Comparison of ENCODE assay signal across 13 cellular contexts in the genomic region with DNA sequence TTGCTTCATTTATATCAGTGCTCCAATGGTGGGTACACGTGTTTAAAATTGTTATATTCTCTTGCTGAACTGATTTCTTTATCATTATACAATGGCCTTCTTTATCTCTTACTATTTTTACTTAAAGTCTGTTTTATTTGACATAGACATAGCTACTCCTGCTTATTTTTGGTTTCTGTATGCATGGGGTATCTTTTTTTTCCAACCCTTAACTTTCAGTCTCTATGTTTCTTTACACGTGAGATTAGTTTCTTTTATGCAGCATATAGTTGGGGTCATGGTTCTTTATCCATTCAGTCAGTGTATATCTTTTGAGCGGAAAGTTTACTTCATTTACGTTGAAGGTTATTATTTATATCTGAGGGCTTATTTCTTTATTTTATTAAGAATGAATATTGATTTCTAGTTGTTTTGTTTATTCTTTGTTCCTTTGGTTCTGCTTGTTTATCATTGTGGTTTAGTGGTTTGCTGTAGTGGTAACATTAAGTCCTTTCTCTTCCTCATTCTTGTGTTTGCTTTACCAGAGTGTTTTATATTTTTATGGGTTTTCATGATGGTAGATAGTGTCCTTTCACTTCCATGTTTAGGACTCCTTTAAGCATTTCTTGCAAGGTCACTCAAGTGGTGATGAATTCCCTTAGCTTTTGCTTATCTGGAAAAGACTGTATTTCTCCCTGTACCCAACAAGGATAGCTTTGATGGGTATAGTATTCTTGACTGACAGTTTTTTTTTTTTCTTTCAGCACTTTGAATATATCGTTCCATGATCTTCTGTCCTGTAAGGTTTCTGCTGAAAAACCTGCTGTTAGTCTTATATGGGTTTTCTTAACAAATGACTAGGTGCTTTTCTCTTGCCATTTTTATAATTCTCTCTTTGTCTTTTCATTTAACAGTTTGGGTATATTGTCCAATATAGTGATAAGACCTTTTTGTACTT. TPM values are rescaled to one million over a fixed set of nuclear protein-coding genes. Genes with fewer than 3 reads are reported as not detected.
DNase-seq lines count a peak whose midpoint lies in the region; ATAC-seq and FAIRE-seq lines count a peak whose summit lies in the region.
"Had no signal": no experiment of that assay in that cellular context is flagged by ENCODE, and none has a peak within 500 bp of the region (broad histone marks: within the 10 kb centered on the region; RNA-seq: fewer than 3 reads in every experiment).

No MANE protein-coding gene starts in this region.

- FAIRE-seq in frontal cortex (lab: Jason Lieb, UNC) = no peak
- FAIRE-seq: astrocyte, GM18507 had no signal

- peak; percentile 71 for DNase-seq in SIG-M5 treated with dmso at 0.1 percent for 504 hours (lab: John Stamatoyannopoulos, UW; ENCODE audit: unreplicated experiment)
- DNase-seq in cerebellum (ENCODE audit: low spot score) = no peak
- no peak for DNase-seq in NCI-H510A (lab: John Stamatoyannopoulos, UW)
- DNase-seq in T1000 (lab: John Stamatoyannopoulos, UW) = no peak
- no peak for DNase-seq in frontal cortex (ENCODE audit: low spot score in 2 of 2)
- DNase-seq: activated T-cell treated with anti-CD3 and anti-CD28 coated beads, Interleukin-2, amount 50 U/mL, for 24 hours; AML-193; NCI-H2029 treated with DMSO at 0.1 percent for 48 hours had no signal

- ATAC-seq in GM18907 (IDR thresholded peaks at IDR 0.05; ENCODE audit: unreplicated experiment) (peak; percentile 87), GM21737 (IDR thresholded peaks at IDR 0.05; ENCODE audit: unreplicated experiment) (peak; percentile 80), HG03378 (IDR thresholded peaks at IDR 0.05; ENCODE audit: unreplicated experiment) (peak; percentile 88)

RNA-seq across cellular contexts. Expression of gene FAR2, which starts 38.3 kb away (rescaled TPM):
- total RNA-seq in cerebellum = 41.4 TPM
- total RNA-seq in frontal cortex = 49.3 TPM
